8 cellular contexts compared by ENCODE assay signal in genomic region chr7:80133361-80134104, GRCh38. TPM values are rescaled to one million over a fixed set of nuclear protein-coding genes. Genes with fewer than 3 reads are reported as not detected.
DNase-seq lines count a peak whose midpoint lies in the region; ATAC-seq and TF ChIP-seq lines count a peak whose summit lies in the region.

No MANE protein-coding gene starts in this region.

- no peak overlapping the region for H2BK12ac ChIP-seq in neuronal stem cell (ENCODE audit: low read length)

- no peak overlapping the region for H3K27ac Mint-ChIP-seq in CD14-positive monocyte

- H3K18ac ChIP-seq in neuronal stem cell (ENCODE audit: low read length): no peak overlapping the region

- peak overlapping the region; percentile 100 for H2AFZ ChIP-seq in neuronal stem cell (ENCODE audit: low read length)

- H2BK5ac ChIP-seq in neuronal stem cell (ENCODE audit: low read length): no peak overlapping the region

- WGBS in esophagus, 2 donors: 45 to 46% methylated on average over 8 of the region's 8 CpGs
- no CpG with 5 or more reads among the region's 8 CpGs for WGBS in neuronal stem cell (ENCODE audit: extremely low coverage in 2 of 2, insufficient read length in 2 of 2, insufficient replicate concordance in 1 of 2), 2 donors

- H3K9ac ChIP-seq in neuronal stem cell (ENCODE audit: low read depth, low read length, poor library complexity): no peak overlapping the region

- no peak overlapping the region for H2BK15ac ChIP-seq in neuronal stem cell (ENCODE audit: low read length)

- H4K8ac ChIP-seq in neuronal stem cell (ENCODE audit: low read depth, low read length): no peak overlapping the region

- peaks cover 26 to 41% (median 33%) of the 10 kb centered on the region in 3 donors for H3K27me3 Mint-ChIP-seq in CD14-positive monocyte (ENCODE audit: low read depth in 3 of 3)

- H3K27me3 ChIP-seq in Panc1 (ENCODE audit: control insufficient read depth, insufficient read depth, low read length): no peaks in the 10 kb centered on the region
- H3K27me3 ChIP-seq in esophagus (ENCODE audit: control insufficient read depth in 1 of 2, insufficient read depth in 2 of 2, low read length in 2 of 2): no peaks in the 10 kb centered on the region
- peaks cover 0 to 44% (median 0%) of the 10 kb centered on the region in 3 experiments for H3K27me3 ChIP-seq in neuronal stem cell (ENCODE audit: control insufficient read depth in 3 of 3, insufficient read depth in 3 of 3, low read depth in 1 of 3, low read length in 3 of 3)

- no peak overlapping the region for H3K14ac ChIP-seq in neuronal stem cell (ENCODE audit: low read length)

- no peak overlapping the region for H3K23ac ChIP-seq in neuronal stem cell (ENCODE audit: low read depth, low read length, poor library complexity)

- BruUV-seq in Panc1 (replicated peaks; lab: Mats Ljungman, UMichigan): no TSS peak

- POLR2A ChIA-PET in Panc1 (lab: Charles Lee): no interaction called here

- no peak overlapping the region for H2AK5ac ChIP-seq in neuronal stem cell (ENCODE audit: low read depth, low read length)

- in situ Hi-C loops in Panc1 (cut with HindIII; ENCODE audit: low pct_unique_long_range_greater_than_20kb, low sequenced_read_pairs): no loop called here

- peaks cover 2% of the 10 kb centered on the region; the same call in 1 of the 2 replicates for H3K36me3 ChIP-seq in Panc1 (ENCODE audit: control insufficient read depth, insufficient read depth, low read length)
- H3K36me3 ChIP-seq in esophagus (ENCODE audit: control insufficient read depth in 2 of 2, insufficient read depth in 2 of 2, low read length in 1 of 2): no peaks in the 10 kb centered on the region
- no peaks in the 10 kb centered on the region for H3K36me3 ChIP-seq in neuronal stem cell (replicated peaks in 1 of 2; ENCODE audit: control insufficient read depth in 2 of 2, insufficient read depth in 2 of 2, low read length in 2 of 2)

- H3K4me1 ChIP-seq in Panc1 (ENCODE audit: control insufficient read depth, insufficient read depth, low read length): peaks cover 14% of the 10 kb centered on the region
- H3K4me1 ChIP-seq in esophagus (ENCODE audit: control insufficient read depth in 2 of 2, insufficient read depth in 2 of 2, low read length in 1 of 2): no peaks in the 10 kb centered on the region
- H3K4me1 ChIP-seq in neuronal stem cell (ENCODE audit: control insufficient read depth in 2 of 2, insufficient read depth in 1 of 2, low read depth in 1 of 2, low read length in 2 of 2): peaks cover 4 to 7% of the 10 kb centered on the region in 2 donors

- CTCF ChIA-PET in Panc1 (lab: Charles Lee): interaction anchor here (0.6 to 1.1 kb wide), 4 partner anchors 12 to 733 kb away, joined by 3 to 9 read pairs (median 4); no protein-coding TSS in a partner anchor

- no peaks in the 10 kb centered on the region for H3K79me1 ChIP-seq in neuronal stem cell (ENCODE audit: low read depth, low read length)

- no peak overlapping the region for H4K91ac ChIP-seq in neuronal stem cell (ENCODE audit: low read depth, low read length, poor library complexity)

- intact Hi-C loops in CD14-positive monocyte (cut with micrococcal nuclease) (no loop called here), Panc1 (cut with micrococcal nuclease; ENCODE audit: unreplicated experiment) (no loop called here)

- TF ChIP-seq CTCF in CD14-positive monocyte (IDR thresholded peaks at IDR 0.05) (no peak), Panc1 (IDR thresholded peaks at IDR 0.05) (peak; percentile 18; the same call in 1 of the 2 replicates)

- H3K9me3 Mint-ChIP-seq in CD14-positive monocyte: peaks cover 0 to 5% (median 1%) of the 10 kb centered on the region in 7 donors

- H3K4me3 ChIP-seq in Panc1 (ENCODE audit: low read depth in 2 of 2, low read length in 2 of 2): peak overlapping the region in 1 of 2 experiments; percentile 78; a peak in 2 of 4 replicates
- peak overlapping the region in 1 of 2 donors; percentile 59 for H3K4me3 ChIP-seq in esophagus (ENCODE audit: low read depth in 1 of 2, low read length in 2 of 2)
- H3K4me3 ChIP-seq in neuronal stem cell (ENCODE audit: low read length in 2 of 2): no peak overlapping the region

- H3K4me2 ChIP-seq in neuronal stem cell (ENCODE audit: insufficient read depth, low read length, poor library complexity, severe bottlenecking): peak overlapping the region; percentile 2

- H3K27ac ChIP-seq in Panc1 (ENCODE audit: low read length) (peak overlapping the region; percentile 49), esophagus (ENCODE audit: low read depth in 2 of 2, low read length in 1 of 2) (peak overlapping the region; percentile 85 to 97), neuronal stem cell (replicated peaks; ENCODE audit: low read length) (no peak overlapping the region)

- peaks cover 0 to 8% of the 10 kb centered on the region in 2 donors for H3K36me3 Mint-ChIP-seq in CD14-positive monocyte

- no peak overlapping the region for H3K4ac ChIP-seq in neuronal stem cell (ENCODE audit: low read length)

- H3K4me3 Mint-ChIP-seq in CD14-positive monocyte: peak overlapping the region; percentile 89 to 92

- peaks cover 24% of the 10 kb centered on the region for H3K4me1 Mint-ChIP-seq in CD14-positive monocyte

- ATAC-seq in Panc1: no peak
- ATAC-seq in HG02840 (IDR thresholded peaks at IDR 0.05; ENCODE audit: low FRiP score, unreplicated experiment): no peak
- no peak for ATAC-seq in GM21526 (IDR thresholded peaks at IDR 0.05; ENCODE audit: low FRiP score, unreplicated experiment)

- no peak for DNase-seq in CD14-positive monocyte (ENCODE audit: low spot score)
- no peak for DNase-seq in Panc1 (ENCODE audit: low read depth, low spot score)
- no peak for DNase-seq in neuronal stem cell (ENCODE audit: low spot score)
- no peak for DNase-seq in RPMI8226
- DNase-seq in Ammon's horn (ENCODE audit: low spot score): no peak

- H3K9me3 ChIP-seq in Panc1 (ENCODE audit: control insufficient read depth, insufficient read depth, low read depth, low read length): no peaks in the 10 kb centered on the region
- H3K9me3 ChIP-seq in esophagus (ENCODE audit: control insufficient read depth in 2 of 2, insufficient read depth in 1 of 2, low read depth in 1 of 2, low read length in 1 of 2): no peaks in the 10 kb centered on the region
- H3K9me3 ChIP-seq in neuronal stem cell (replicated peaks in 1 of 2; ENCODE audit: control insufficient read depth in 2 of 2, insufficient read depth in 1 of 2, low read depth in 1 of 2, low read length in 2 of 2): peaks cover 0 to 3% of the 10 kb centered on the region in 2 donors

- H2BK120ac ChIP-seq in neuronal stem cell (ENCODE audit: low read depth, low read length): no peak overlapping the region

RNA-seq across cellular contexts. Expression of gene GNAI1, which starts 1.1 kb away (rescaled TPM):
- polyA plus RNA-seq in CD14-positive monocyte: 1 to 10 TPM in 1 of 2 donors, under 1 TPM in 1; 0.79 to 1.0 TPM
- 19.2 TPM for total RNA-seq in Panc1 (2021; ENCODE audit: unreplicated experiment)
- 19.6 TPM for polyA plus RNA-seq in Panc1 (2012; ENCODE audit: insufficient read length)
- 10 to 100 TPM in 1 of 2 donors, 1 to 10 TPM in 1; 6.2 to 18.8 TPM for polyA plus RNA-seq in esophagus
- polyA plus RNA-seq in neuronal stem cell (2013, experiment 1 of 2): 19.6 TPM
- polyA plus RNA-seq in neuronal stem cell (2013, experiment 2 of 2): 20.4 TPM
